In the genomic region with DNA sequence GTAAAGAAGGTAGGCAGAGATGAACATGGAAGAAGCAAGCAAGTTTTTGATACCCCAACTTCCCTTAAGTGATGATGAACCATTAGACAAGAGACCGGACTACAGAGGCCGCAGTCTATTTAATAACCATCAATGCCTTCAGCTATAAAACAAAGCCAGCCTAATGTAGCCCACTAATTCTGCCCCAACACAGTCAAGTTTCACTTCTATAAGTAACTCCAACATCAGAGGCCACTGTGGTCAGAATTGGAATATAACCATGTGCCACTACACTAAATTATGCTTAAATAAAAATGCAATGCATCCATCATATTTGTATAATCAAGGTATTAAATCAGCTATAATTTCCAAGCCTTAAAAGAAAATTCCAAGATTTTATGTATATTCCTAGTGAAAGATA, we compare ENCODE assay signal across 24 cellular contexts.
"Had no signal": no experiment of that assay in that cellular context is flagged by ENCODE, and none has a peak within 500 bp of the region (broad histone marks: within the 10 kb centered on the region; RNA-seq: fewer than 3 reads in every experiment).

No MANE protein-coding gene starts in this region.

- H3K27me3 Mint-ChIP-seq: activated CD4-positive, alpha-beta memory T cell treated with anti-CD3 and anti-CD28 coated beads for 36 hours; T-cell had no signal

- H3K27me3 ChIP-seq: brain microvascular endothelial cell, cardiac muscle cell had no signal

- H3K36me3 ChIP-seq: brain microvascular endothelial cell, cardiac muscle cell had no signal

- DNase-seq: activated CD4-positive, alpha-beta memory T cell treated with anti-CD3 and anti-CD28 coated beads for 36 hours; activated CD4-positive, alpha-beta T cell treated with anti-CD3 and anti-CD28 coated beads, Interleukin-2, amount 10 ng/mL, durations not matched to agents 7 days and 5 days; activated CD4-positive, CD25-positive, alpha-beta regulatory T cell; activated CD8-positive, alpha-beta memory T cell treated with anti-CD3 and anti-CD28 coated beads, Interleukin-2, amount 50 U/mL, for 4 hours; activated gamma-delta T cell treated with Interleukin-2 at 50 U/mL for 16 hours; activated T-cell treated with anti-CD3 and anti-CD28 coated beads, Interleukin-2, amount 50 U/mL, for 72 hours; brain microvascular endothelial cell; NCI-H1092 treated with DMSO at 0.1 percent for 48 hours; NCI-H1436; NCI-H187; NCI-H2081; NCI-H510A treated with DMSO at 0.1 percent for 48 hours; NCI-H69; NK-92 treated with Interleukin-12 subunit alpha and Interleukin-12 subunit beta, amount 100 ng/mL, for 24 hours; OCI-M1; RPMI8226; T-helper 2 cell; T1000 had no signal

- ATAC-seq: activated T-cell treated with anti-CD3 and anti-CD28 coated beads, Interleukin-2, amount 50 U/mL, for 72 hours; Panc1; Right ventricle myocardium inferior had no signal

- H3K4me3 ChIP-seq: cardiac muscle cell, SK-N-MC had no signal

- H3K27ac Mint-ChIP-seq: activated CD4-positive, alpha-beta memory T cell treated with anti-CD3 and anti-CD28 coated beads for 36 hours; activated CD4-positive, alpha-beta T cell treated with anti-CD3 and anti-CD28 coated beads, Interleukin-2, amount 10 ng/mL, durations not matched to agents 7 days and 5 days; activated T-helper 2 cell treated with anti-CD3 and anti-CD28 coated beads, Interferon-gamma antibody, Interleukin-2, Interleukin-4, amounts not matched to agents 10 μg/mL and 5 μg/mL and 100 μg/mL, durations not matched to agents 14 hours and 24 hours and 36 hours had no signal

- H3K27ac ChIP-seq: brain microvascular endothelial cell, cardiac muscle cell, SK-N-MC had no signal

- H3K9me3 Mint-ChIP-seq: activated CD4-positive, alpha-beta memory T cell treated with anti-CD3 and anti-CD28 coated beads for 36 hours; activated CD4-positive, alpha-beta T cell treated with anti-CD3 and anti-CD28 coated beads, Interleukin-2, amount 10 ng/mL, durations not matched to agents 7 days and 5 days; activated T-cell treated with anti-CD3 and anti-CD28 coated beads, Interleukin-2, amount 50 U/mL, for 72 hours; activated T-helper 2 cell treated with anti-CD3 and anti-CD28 coated beads, Interferon-gamma antibody, Interleukin-2, Interleukin-4, amounts not matched to agents 10 μg/mL and 5 μg/mL and 100 μg/mL, durations not matched to agents 14 hours and 24 hours and 36 hours; T-cell had no signal

- H3K4me3 Mint-ChIP-seq: activated CD4-positive, alpha-beta memory T cell treated with anti-CD3 and anti-CD28 coated beads for 36 hours; activated CD4-positive, alpha-beta T cell treated with anti-CD3 and anti-CD28 coated beads, Interleukin-2, amount 10 ng/mL, durations not matched to agents 7 days and 5 days had no signal
